11 cellular contexts compared by ENCODE assay signal in genomic region chr7:107559864-107560263, GRCh38. TPM values are rescaled to one million over a fixed set of nuclear protein-coding genes. Genes with fewer than 3 reads are reported as not detected.
DNase-seq lines count a peak whose midpoint lies in the region; ATAC-seq, FAIRE-seq and TF ChIP-seq lines count a peak whose summit lies in the region.
"Had no signal": no experiment of that assay in that cellular context is flagged by ENCODE, and none has a peak within 500 bp of the region (broad histone marks: within the 10 kb centered on the region; RNA-seq: fewer than 3 reads in every experiment).

No MANE protein-coding gene starts in this region.

- H3K4me3 ChIP-seq in astrocyte of the spinal cord (ENCODE audit: low read depth, low read length), result no peak overlapping the region
- no peak overlapping the region for H3K4me3 ChIP-seq in kidney (ENCODE audit: low read length in 2 of 2)
- H3K4me3 ChIP-seq: spleen had no signal

- TF ChIP-seq CTCF in astrocyte of the spinal cord (IDR thresholded peaks at IDR 0.05; ENCODE audit: low read depth, low read length) (no peak), kidney (IDR thresholded peaks at IDR 0.05; ENCODE audit: borderline replicate concordance, extremely low read depth, insufficient read depth) (no peak)

- H3K4me1 ChIP-seq in kidney (ENCODE audit: control insufficient read depth in 1 of 2, insufficient read depth in 1 of 2, low read depth in 1 of 2, low read length in 2 of 2), result peaks cover 0 to 11% of the 10 kb centered on the region in 2 donors

- FAIRE-seq in kidney (lab: Jason Lieb, UNC), result no peak

- intact Hi-C loops in kidney (cut with DNase I), result no loop called here

- no peak overlapping the region for H3K27ac ChIP-seq in kidney (ENCODE audit: low read depth in 2 of 2, low read length in 2 of 2)
- H3K27ac ChIP-seq: RWPE1 had no signal

- H3K36me3 ChIP-seq in kidney (ENCODE audit: control insufficient read depth in 1 of 2, insufficient read depth in 2 of 2, low read length in 2 of 2), result peaks cover 5 to 6% of the 10 kb centered on the region in 2 donors

- no peaks in the 10 kb centered on the region for H3K9me3 ChIP-seq in kidney (ENCODE audit: control insufficient read depth in 1 of 2, low read length in 2 of 2)
- H3K9me3 ChIP-seq: spleen had no signal

- ATAC-seq in GM21390 (IDR thresholded peaks at IDR 0.05; ENCODE audit: unreplicated experiment), result no peak
- ATAC-seq in HG02885 (IDR thresholded peaks at IDR 0.05; ENCODE audit: poor library complexity, unreplicated experiment), result no peak
- ATAC-seq in GM18505 (IDR thresholded peaks at IDR 0.05; ENCODE audit: unreplicated experiment), result no peak

- DNase-seq in AG20443 (ENCODE audit: low spot score), result peak; percentile 46
- peak; percentile 72 for DNase-seq in HCEC 1CT
- DNase-seq in astrocyte of the spinal cord (ENCODE audit: low read depth, low spot score), result peak; percentile 61
- peak; percentile 64 for DNase-seq in kidney tubule cell (ENCODE audit: low spot score)
- no peak for DNase-seq in kidney
- DNase-seq: activated CD4-positive, CD25-positive, alpha-beta regulatory T cell; spleen had no signal

- H3K9ac ChIP-seq in kidney (ENCODE audit: low read length in 2 of 2), result no peak overlapping the region

- no peak for TF ChIP-seq POLR2A in GM18505 (IDR thresholded peaks at IDR 0.05; ENCODE audit: borderline replicate concordance, extremely low read depth, insufficient read depth, insufficient read length)

- in situ Hi-C loops in astrocyte of the spinal cord (cut with HindIII; ENCODE audit: low sequenced_read_pairs), result no loop called here

RNA-seq across cellular contexts. Expression of gene COG5, which starts 3.9 kb away (rescaled TPM):
- total RNA-seq in kidney, result 45.7 TPM
- polyA plus RNA-seq in kidney (ENCODE audit: insufficient read depth, low read depth, low replicate concordance), result 8.6 TPM

RNA-seq across cellular contexts. Expression of gene DUS4L, which starts 3.9 kb away (rescaled TPM):
- 8.4 TPM for total RNA-seq in kidney
- 7.3 TPM for polyA plus RNA-seq in kidney (ENCODE audit: insufficient read depth, low read depth, low replicate concordance)

RNA-seq across cellular contexts. Expression of gene BCAP29, which starts 20.2 kb away (rescaled TPM):
- 50.2 TPM for total RNA-seq in kidney
- 31.2 TPM for polyA plus RNA-seq in kidney (ENCODE audit: insufficient read depth, low read depth, low replicate concordance)
